ENCODE assay signal across 8 cellular contexts in genomic region chr3:160697628-160698382, GRCh38. TPM values are rescaled to one million over a fixed set of nuclear protein-coding genes. Genes with fewer than 3 reads are reported as not detected.
DNase-seq lines count a peak whose midpoint lies in the region; ATAC-seq and TF ChIP-seq lines count a peak whose summit lies in the region.

No MANE protein-coding gene starts in this region.

- DNase-seq in Panc1 (ENCODE audit: low read depth, low spot score) (no peak), T-helper 9 cell (no peak)
- DNase-seq in activated CD8-positive, alpha-beta memory T cell treated with anti-CD3 and anti-CD28 coated beads for 24 hours = no peak

- no peaks in the 10 kb centered on the region for H3K27me3 ChIP-seq in Panc1 (ENCODE audit: control insufficient read depth, insufficient read depth, low read length)

- H3K36me3 ChIP-seq in Panc1 (ENCODE audit: control insufficient read depth, insufficient read depth, low read length) (no peaks in the 10 kb centered on the region), mesodermal cell (ENCODE audit: control insufficient read depth, insufficient read depth, low read length) (no peaks in the 10 kb centered on the region)

- H3K27ac ChIP-seq in Panc1 (ENCODE audit: low read length) = peak overlapping the region; percentile 46; the same call in 1 of the 2 replicates
- peak overlapping the region; percentile 80 for H3K27ac ChIP-seq in mesodermal cell (ENCODE audit: low read depth, low read length, severe bottlenecking)

- 67 to 81% methylated on average over 1 of the region's 1 CpG for WGBS in mesodermal cell (ENCODE audit: insufficient coverage in 2 of 2), 2 experiments

- POLR2A ChIA-PET in Panc1 (lab: Charles Lee) = interaction anchor here (0.6 to 0.7 kb wide), 2 partner anchors 154 to 274 kb away, joined by 5 to 8 read pairs; no protein-coding TSS in a partner anchor

- BruUV-seq in Panc1 (replicated peaks; lab: Mats Ljungman, UMichigan) = no TSS peak

- CTCF ChIA-PET in Panc1 (lab: Charles Lee) = no interaction called here

- H3K9me3 ChIP-seq in Panc1 (ENCODE audit: control insufficient read depth, insufficient read depth, low read depth, low read length) = no peaks in the 10 kb centered on the region
- H3K9me3 ChIP-seq in mesodermal cell (ENCODE audit: control insufficient read depth, low read length) = no peaks in the 10 kb centered on the region

- H3K4me1 ChIP-seq in Panc1 (ENCODE audit: control insufficient read depth, insufficient read depth, low read length) = peaks cover 13% of the 10 kb centered on the region
- peaks cover 23% of the 10 kb centered on the region for H3K4me1 ChIP-seq in mesodermal cell (ENCODE audit: control insufficient read depth, insufficient read depth, low read length, poor library complexity, severe bottlenecking)

- ATAC-seq in GM18520 (IDR thresholded peaks at IDR 0.05; ENCODE audit: unreplicated experiment) (peak; percentile 73), HG02798 (IDR thresholded peaks at IDR 0.05; ENCODE audit: poor library complexity, unreplicated experiment) (peak; percentile 53), Panc1 (peak; percentile 58), HG03196 (IDR thresholded peaks at IDR 0.05; ENCODE audit: unreplicated experiment) (no peak), GM21786 (IDR thresholded peaks at IDR 0.05; ENCODE audit: unreplicated experiment) (no peak)

- in situ Hi-C loops in Panc1 (cut with HindIII; ENCODE audit: low pct_unique_long_range_greater_than_20kb, low sequenced_read_pairs) = no loop called here

- H3K4me3 ChIP-seq in Panc1 (ENCODE audit: low read depth in 2 of 2, low read length in 2 of 2) (no peak overlapping the region), mesodermal cell (ENCODE audit: extremely low read depth, insufficient read depth, low read length, poor library complexity, severe bottlenecking) (no peak overlapping the region)

- intact Hi-C loops in Panc1 (cut with micrococcal nuclease; ENCODE audit: unreplicated experiment) = no loop called here

- no peak for TF ChIP-seq CTCF in Panc1 (IDR thresholded peaks at IDR 0.05)

RNA-seq across cellular contexts. Expression of gene ARL14, which starts 20.8 kb away (rescaled TPM):
- 2.5 TPM for total RNA-seq in Panc1 (2021; ENCODE audit: unreplicated experiment)
- 1.2 TPM for polyA plus RNA-seq in Panc1 (2012; ENCODE audit: insufficient read length)
- not detected for polyA plus RNA-seq in mesodermal cell (2013, experiment 1 of 2)
- polyA plus RNA-seq in mesodermal cell (2013, experiment 2 of 2) = 0.25 TPM

RNA-seq across cellular contexts. Expression of gene PPM1L, which starts 58.2 kb away (rescaled TPM):
- total RNA-seq in Panc1 (2021; ENCODE audit: unreplicated experiment) = 23.8 TPM
- 8.3 TPM for polyA plus RNA-seq in Panc1 (2012; ENCODE audit: insufficient read length)
- 7.7 TPM for polyA plus RNA-seq in mesodermal cell (2013, experiment 1 of 2)
- polyA plus RNA-seq in mesodermal cell (2013, experiment 2 of 2) = 6.6 TPM

Comparison
In these comparisons a context has a peak if more than half of its experiments do, and no peak if none do; other contexts are left out.
1. ATAC-seq: peak in GM18520 (single experiment), HG02798 (single experiment) and Panc1 (single experiment); none in HG03196 (single experiment) and GM21786 (single experiment).